ENCODE assay signal across 9 cellular contexts in genomic region chr14:37593496-37594237, GRCh38. TPM values are rescaled to one million over a fixed set of nuclear protein-coding genes. Genes with fewer than 3 reads are reported as not detected.
DNase-seq lines count a peak whose midpoint lies in the region; ATAC-seq, FAIRE-seq and TF ChIP-seq lines count a peak whose summit lies in the region.
"Had no signal": no experiment of that assay in that cellular context is flagged by ENCODE, and none has a peak within 500 bp of the region (broad histone marks: within the 10 kb centered on the region; RNA-seq: fewer than 3 reads in every experiment).

No MANE protein-coding gene starts in this region.

- no peak for DNase-seq in activated T-cell treated with anti-CD3 and anti-CD28 coated beads, Interleukin-2, amount 50 U/mL, for 4 hours
- no peak for DNase-seq in activated T-cell treated with anti-CD3 and anti-CD28 coated beads, Interleukin-2, amount 50 U/mL, for 1 hour
- DNase-seq in WTC11 (ENCODE audit: low spot score) (no peak), HepG2 (ENCODE audit: low spot score) (no peak), transverse colon (no peak), NK-92 (lab: John Stamatoyannopoulos, UW; ENCODE audit: unreplicated experiment) (no peak), LoVo (ENCODE audit: low spot score) (no peak)
- DNase-seq: activated CD4-positive, alpha-beta T cell treated with anti-CD3 and anti-CD28 coated beads, Interleukin-2, amount 50 U/mL, for 4 hours had no signal

- in situ Hi-C loops in HepG2 (cut with HindIII; ENCODE audit: extremely low pct_ligation_motif_present, low pct_unique_long_range_greater_than_20kb) (loop anchor here (5.0 kb wide), 1 partner anchor 341 kb away; no protein-coding TSS in a partner anchor), transverse colon (cut with MboI; ENCODE audit: low pct_ligation_motif_present in 1 of 4, low pct_unique_long_range_greater_than_20kb in 1 of 4, low sequenced_read_pairs in 3 of 4) (no loop called here)

- CTCF ChIA-PET in WTC11 (lab: Charles Lee) = interaction anchor here (0.7 kb wide), 2 partner anchors 9 to 1069 kb away, joined by 3 to 5 read pairs; no protein-coding TSS in a partner anchor
- CTCF ChIA-PET in HepG2 (lab: Yijun Ruan, JAX; ENCODE audit: low intra/inter-chr PET ratio, low total read pairs) = interaction anchor here (0.8 to 3.3 kb wide), 7 partner anchors 10 to 363 kb away, joined by 3 to 51 read pairs (median 8); no protein-coding TSS in a partner anchor

- peaks cover 11% of the 10 kb centered on the region for H3K9me3 Mint-ChIP-seq in activated T-cell treated with anti-CD3 and anti-CD28 coated beads, Interleukin-2, amount 50 U/mL, for 4 hours
- H3K9me3 Mint-ChIP-seq in WTC11 = no peaks in the 10 kb centered on the region

- no peaks in the 10 kb centered on the region for H3K9me3 ChIP-seq in HepG2 (ENCODE audit: low read length)
- H3K9me3 ChIP-seq in transverse colon = no peaks in the 10 kb centered on the region

- peaks cover 79% of the 10 kb centered on the region for H3K27me3 Mint-ChIP-seq in activated T-cell treated with anti-CD3 and anti-CD28 coated beads, Interleukin-2, amount 50 U/mL, for 4 hours (ENCODE audit: low read depth)
- peaks cover 95% of the 10 kb centered on the region for H3K27me3 Mint-ChIP-seq in WTC11 (ENCODE audit: low read depth)

- TSS peak; percentile 54 for BruUV-seq in HepG2 (replicated peaks; lab: Mats Ljungman, UMichigan)

- H3K79me2 ChIP-seq in HepG2 (ENCODE audit: insufficient read depth, low read length) = peaks cover 83% of the 10 kb centered on the region

- H4K20me1 ChIP-seq in HepG2 (ENCODE audit: insufficient read depth, low read length) = no peaks in the 10 kb centered on the region

- H3K4me3 Mint-ChIP-seq in activated T-cell treated with anti-CD3 and anti-CD28 coated beads, Interleukin-2, amount 50 U/mL, for 4 hours = peak overlapping the region; percentile 40
- peak overlapping the region; percentile 80 for H3K4me3 Mint-ChIP-seq in WTC11

- H3K36me3 Mint-ChIP-seq in activated T-cell treated with anti-CD3 and anti-CD28 coated beads, Interleukin-2, amount 50 U/mL, for 4 hours (ENCODE audit: insufficient read depth) = peaks cover 3% of the 10 kb centered on the region
- H3K36me3 Mint-ChIP-seq in WTC11 = no peaks in the 10 kb centered on the region

- H3K4me3 ChIP-seq in HepG2 (replicated peaks in 1 of 3; ENCODE audit: insufficient read depth in 1 of 3, low read depth in 2 of 3, low read length in 3 of 3) (peak overlapping the region; percentile 87 to 96 (median 95)), transverse colon (peak overlapping the region; percentile 4 to 68 (median 62))

- WGBS in HepG2 (ENCODE audit: low lambda C conversion rate) = 6% methylated on average over 14 of the region's 14 CpGs
- 11 to 13% methylated on average over 13 to 14 of the region's 14 CpGs for WGBS in transverse colon (ENCODE audit: low coverage in 1 of 2), 2 donors

- TF ChIP-seq EP300 in HepG2 (IDR thresholded peaks at IDR 0.05; ENCODE audit: low read depth in 2 of 2, low read length in 2 of 2) (no peak), HepG2 (CRISPR knock-in tag; IDR thresholded peaks at IDR 0.05; ENCODE audit: borderline replicate concordance) (no peak), transverse colon (IDR thresholded peaks at IDR 0.05; ENCODE audit: low read depth) (no peak)

- peaks cover 51% of the 10 kb centered on the region for H3K4me1 ChIP-seq in HepG2 (ENCODE audit: insufficient read depth, low read length)
- H3K4me1 ChIP-seq in transverse colon = peaks cover 2 to 34% (median 19%) of the 10 kb centered on the region in 4 donors

- H3K36me3 ChIP-seq in HepG2 (replicated peaks in 1 of 2; ENCODE audit: control insufficient read depth in 1 of 2, insufficient read depth in 2 of 2, low read length in 2 of 2) (peaks cover 13 to 14% of the 10 kb centered on the region in 2 experiments), transverse colon (no peaks in the 10 kb centered on the region)

- no peak for ATAC-seq in activated T-cell treated with anti-CD3 and anti-CD28 coated beads, Interleukin-2, amount 50 U/mL, for 4 hours
- ATAC-seq in WTC11 (no peak), HepG2 (no peak), HG02588 (IDR thresholded peaks at IDR 0.05; ENCODE audit: unreplicated experiment) (no peak)

- H3K27ac Mint-ChIP-seq in WTC11 = no peak overlapping the region

- H3K27ac ChIP-seq in HepG2 (ENCODE audit: extremely low read length, insufficient read depth, low read length) (peak overlapping the region; percentile 96), transverse colon (peak overlapping the region; percentile 90 to 94 (median 90))

- H2AFZ ChIP-seq in HepG2 (ENCODE audit: low read length) = peak overlapping the region; percentile 1

- H3K4me1 Mint-ChIP-seq in activated T-cell treated with anti-CD3 and anti-CD28 coated beads, Interleukin-2, amount 50 U/mL, for 4 hours (ENCODE audit: low read depth) = peaks cover 15% of the 10 kb centered on the region
- H3K4me1 Mint-ChIP-seq in WTC11 = peaks cover 56% of the 10 kb centered on the region

- TF ChIP-seq RAD21 in HepG2 (CRISPR knock-in tag; IDR thresholded peaks at IDR 0.05) = no peak

- TF ChIP-seq CTCF in WTC11 (IDR thresholded peaks at IDR 0.05) (no peak), HepG2 (CRISPR knock-in tag; IDR thresholded peaks at IDR 0.05) (no peak), transverse colon (IDR thresholded peaks at IDR 0.05) (no peak)

- peak overlapping the region; percentile 70 for H3K4me2 ChIP-seq in HepG2 (ENCODE audit: low read depth, low read length)

- FAIRE-seq in HepG2 (lab: Jason Lieb, UNC) = no peak

- TF ChIP-seq POLR2A in HepG2 (IDR thresholded peaks at IDR 0.05; ENCODE audit: insufficient read depth in 1 of 2, low read depth in 2 of 2, low read length in 2 of 2) = no peak
- TF ChIP-seq POLR2A in transverse colon (IDR thresholded peaks at IDR 0.05) = no peak

- H3K9ac ChIP-seq in HepG2 (ENCODE audit: insufficient read depth, low read depth, low read length) = peak overlapping the region; percentile 94

- intact Hi-C loops in HepG2 (cut with micrococcal nuclease; ENCODE audit: unreplicated experiment) = loop anchor here (1.0 to 5.0 kb wide), 10 partner anchors 28 to 347 kb away; no protein-coding TSS in a partner anchor
- intact Hi-C loops in transverse colon (cut with DNase I; ENCODE audit: low total_unique reads) = no loop called here

- H3K27me3 ChIP-seq in HepG2 (ENCODE audit: control insufficient read depth in 1 of 2, insufficient read depth in 2 of 2, low read length in 2 of 2) (no peaks in the 10 kb centered on the region; a peak in 1 of 5 replicates), transverse colon (peaks cover 97% of the 10 kb centered on the region)

- POLR2A ChIA-PET in WTC11 (lab: Charles Lee) (no interaction called here), HepG2 (lab: Yijun Ruan, JAX) (interaction anchor here (0.6 to 1.4 kb wide), 6 partner anchors 11 to 347 kb away, joined by 3 to 7 read pairs (median 4); no protein-coding TSS in a partner anchor)

RNA-seq across cellular contexts. Expression of gene FOXA1, which starts 1.4 kb away (rescaled TPM):
- total RNA-seq in activated T-cell treated with anti-CD3 and anti-CD28 coated beads, Interleukin-2, amount 50 U/mL, for 4 hours = under 1 TPM; 0.34 to 0.68 (median 0.35) TPM
- total RNA-seq in WTC11 (2021) (0.21 to 0.34 TPM (median 0.28 TPM) in 3 replicates), HepG2 (2016; rRNA removed; fragmentation: Illumina TruSeq; extraction: Trizol) (58.1 and 58.6 TPM in 2 replicates), transverse colon (100 to 1,000 TPM in 1 of 4 donors, 10 to 100 TPM in 3; 53.2 to 157 (median 71.4) TPM)
- total RNA-seq in HepG2 (2016; cell fraction: cytosol; rRNA removed; fragmentation: Illumina TruSeq; extraction: Trizol; ENCODE audit: low read depth) = 14.5 and 16.1 TPM in 2 replicates
- total RNA-seq in HepG2 (2016; cell fraction: insoluble cytoplasmic fraction; rRNA removed; fragmentation: Illumina TruSeq; extraction: Trizol) = 51.7 and 53.7 TPM in 2 replicates
- total RNA-seq in HepG2 (2016; cell fraction: membrane; rRNA removed; fragmentation: Illumina TruSeq; extraction: Trizol) = 58.2 and 61.8 TPM in 2 replicates
- 59.1 and 60.1 TPM in 2 replicates for total RNA-seq in HepG2 (2016; cell fraction: nucleus; rRNA removed; fragmentation: Illumina TruSeq; extraction: Trizol)
- polyA plus RNA-seq in HepG2 (2011; rRNA removed) = 43.4 and 47.6 TPM in 2 replicates
- 41.8 and 44.7 TPM in 2 replicates for polyA plus RNA-seq in HepG2 (2011; cell fraction: cytosol; rRNA removed)
- 54.5 and 66.1 TPM in 2 replicates for polyA plus RNA-seq in HepG2 (2011; cell fraction: nucleus; rRNA removed)
- 32.0 and 32.4 TPM in 2 replicates for polyA plus RNA-seq in HepG2 (2012)
- polyA plus RNA-seq in HepG2 (2016; cell fraction: cytosol; fragmentation: Illumina TruSeq; extraction: Trizol; ENCODE audit: low read depth) = 9.3 and 9.9 TPM in 2 replicates
- 93.1 and 102 TPM in 2 replicates for polyA plus RNA-seq in HepG2 (2016; cell fraction: insoluble cytoplasmic fraction; fragmentation: Illumina TruSeq; extraction: Trizol; ENCODE audit: low read depth)
- polyA plus RNA-seq in HepG2 (2016; cell fraction: membrane; fragmentation: Illumina TruSeq; extraction: Trizol; ENCODE audit: low read depth) = 37.3 and 39.0 TPM in 2 replicates
- 98.8 and 112 TPM in 2 replicates for polyA plus RNA-seq in HepG2 (2016; cell fraction: nucleus; fragmentation: Illumina TruSeq; extraction: Trizol; ENCODE audit: insufficient read depth, low read depth)
- 4.0 and 60.9 TPM in 2 replicates for polyA minus RNA-seq in HepG2 (2011; rRNA and poly(A)+ RNA removed; ENCODE audit: low replicate concordance)
- 54.0 and 57.6 TPM in 2 replicates for polyA minus RNA-seq in HepG2 (2011; cell fraction: cytosol; rRNA and poly(A)+ RNA removed)
- 76.0 and 85.0 TPM in 2 replicates for polyA minus RNA-seq in HepG2 (2011; cell fraction: nucleus; rRNA and poly(A)+ RNA removed)

RNA-seq across cellular contexts. Expression of gene TTC6, which starts 1.8 kb away (rescaled TPM):
- not detected for total RNA-seq in activated T-cell treated with anti-CD3 and anti-CD28 coated beads, Interleukin-2, amount 50 U/mL, for 4 hours
- 0.09 to 0.11 TPM in 2 of 3 replicates, not detected in the other for total RNA-seq in WTC11 (2021)
- 13.2 and 27.4 TPM in 2 replicates for total RNA-seq in HepG2 (2016; rRNA removed; fragmentation: Illumina TruSeq; extraction: Trizol)
- total RNA-seq in HepG2 (2016; cell fraction: cytosol; rRNA removed; fragmentation: Illumina TruSeq; extraction: Trizol; ENCODE audit: low read depth) = 21.5 and 24.0 TPM in 2 replicates
- total RNA-seq in HepG2 (2016; cell fraction: insoluble cytoplasmic fraction; rRNA removed; fragmentation: Illumina TruSeq; extraction: Trizol) = 11.2 and 26.5 TPM in 2 replicates
- 16.2 and 16.4 TPM in 2 replicates for total RNA-seq in HepG2 (2016; cell fraction: membrane; rRNA removed; fragmentation: Illumina TruSeq; extraction: Trizol)
- 87.8 and 88.1 TPM in 2 replicates for total RNA-seq in HepG2 (2016; cell fraction: nucleus; rRNA removed; fragmentation: Illumina TruSeq; extraction: Trizol)
- polyA plus RNA-seq in HepG2 (2011; rRNA removed) = 8.6 and 9.3 TPM in 2 replicates
- 2.6 and 3.9 TPM in 2 replicates for polyA plus RNA-seq in HepG2 (2011; cell fraction: cytosol; rRNA removed)
- 28.3 and 28.6 TPM in 2 replicates for polyA plus RNA-seq in HepG2 (2011; cell fraction: nucleus; rRNA removed)
- 7.9 and 8.5 TPM in 2 replicates for polyA plus RNA-seq in HepG2 (2012)
- 3.5 and 4.5 TPM in 2 replicates for polyA plus RNA-seq in HepG2 (2016; cell fraction: cytosol; fragmentation: Illumina TruSeq; extraction: Trizol; ENCODE audit: low read depth)
- polyA plus RNA-seq in HepG2 (2016; cell fraction: insoluble cytoplasmic fraction; fragmentation: Illumina TruSeq; extraction: Trizol; ENCODE audit: low read depth) = 5.4 and 8.4 TPM in 2 replicates
- 4.9 and 5.2 TPM in 2 replicates for polyA plus RNA-seq in HepG2 (2016; cell fraction: membrane; fragmentation: Illumina TruSeq; extraction: Trizol; ENCODE audit: low read depth)
- polyA plus RNA-seq in HepG2 (2016; cell fraction: nucleus; fragmentation: Illumina TruSeq; extraction: Trizol; ENCODE audit: insufficient read depth, low read depth) = 52.2 and 52.8 TPM in 2 replicates
- 0.61 and 8.5 TPM in 2 replicates for polyA minus RNA-seq in HepG2 (2011; rRNA and poly(A)+ RNA removed; ENCODE audit: low replicate concordance)
- polyA minus RNA-seq in HepG2 (2011; cell fraction: cytosol; rRNA and poly(A)+ RNA removed) = 4.9 and 5.1 TPM in 2 replicates
- polyA minus RNA-seq in HepG2 (2011; cell fraction: nucleus; rRNA and poly(A)+ RNA removed) = 136 TPM in 2 replicates
- total RNA-seq in transverse colon = 10 to 100 TPM in 1 of 4 donors, 1 to 10 TPM in 3; 1.5 to 12.5 (median 4.9) TPM

Comparison
In these comparisons a context has a peak if more than half of its experiments do, and no peak if none do; other contexts are left out.
1. RNA of gene FOXA1, which starts 1.4 kb away (total RNA-seq): 53.2 to 157 TPM in transverse colon and 14.5 to 61.8 TPM in HepG2; 0.34 to 0.68 TPM in activated T-cell treated with anti-CD3 and anti-CD28 coated beads, Interleukin-2, amount 50 U/mL, for 4 hours and 0.21 to 0.34 TPM in WTC11; every median in the first group is over 4 times any median in the second.